In genomic region chr21:38986460-38987395, GRCh38 we compare ENCODE assay signal across 11 cellular contexts.
DNase-seq lines count a peak whose midpoint lies in the region; ATAC-seq and TF ChIP-seq lines count a peak whose summit lies in the region.
"Had no signal": no experiment of that assay in that cellular context is flagged by ENCODE, and none has a peak within 500 bp of the region (broad histone marks: within the 10 kb centered on the region; RNA-seq: fewer than 3 reads in every experiment).

No MANE protein-coding gene starts in this region.

- peaks cover 4% of the 10 kb centered on the region for H3K36me3 Mint-ChIP-seq in T-helper 2 cell treated with Interferon-gamma antibody and Interleukin-4, amounts not matched to agents 5 μg/mL and 100 μg/mL, for 36 hours (ENCODE audit: low read depth)
- H3K36me3 Mint-ChIP-seq in MCF 10A (ENCODE audit: insufficient read depth, unreplicated experiment), result peaks cover 6% of the 10 kb centered on the region
- no peaks in the 10 kb centered on the region for H3K36me3 Mint-ChIP-seq in CD4-positive, alpha-beta T cell (ENCODE audit: low read depth)

- no peaks in the 10 kb centered on the region for H3K9me3 ChIP-seq in Peyer's patch
- no peaks in the 10 kb centered on the region for H3K9me3 ChIP-seq in thyroid gland
- no peaks in the 10 kb centered on the region for H3K9me3 ChIP-seq in CD4-positive, alpha-beta T cell (ENCODE audit: control insufficient read depth, low read length)

- H3K4me3 Mint-ChIP-seq in T-helper 2 cell treated with Interferon-gamma antibody and Interleukin-4, amounts not matched to agents 5 μg/mL and 100 μg/mL, for 36 hours, result peak overlapping the region; percentile 17
- no peak overlapping the region for H3K4me3 Mint-ChIP-seq in MCF 10A (ENCODE audit: unreplicated experiment)
- no peak overlapping the region for H3K4me3 Mint-ChIP-seq in CD4-positive, alpha-beta T cell

- BruUV-seq in MCF 10A (replicated peaks; lab: Mats Ljungman, UMichigan), result no TSS peak

- WGBS in thyroid gland, 2 donors, result 78 to 83% methylated on average over 12 of the region's 12 CpGs

- H3K27ac ChIP-seq in Peyer's patch, result peak overlapping the region in 3 of 4 donors; percentile 1 to 64 (median 60)
- peak overlapping the region; percentile 44 to 81 (median 74) for H3K27ac ChIP-seq in thyroid gland
- no peak overlapping the region for H3K27ac ChIP-seq in CD4-positive, alpha-beta T cell (ENCODE audit: low read depth, low read length)

- peaks cover 4% of the 10 kb centered on the region for H3K9me3 Mint-ChIP-seq in T-helper 2 cell treated with Interferon-gamma antibody and Interleukin-4, amounts not matched to agents 5 μg/mL and 100 μg/mL, for 36 hours
- H3K9me3 Mint-ChIP-seq in MCF 10A (ENCODE audit: unreplicated experiment), result no peaks in the 10 kb centered on the region
- H3K9me3 Mint-ChIP-seq in CD4-positive, alpha-beta T cell, result no peaks in the 10 kb centered on the region

- H3K27me3 Mint-ChIP-seq in T-helper 2 cell treated with Interferon-gamma antibody and Interleukin-4, amounts not matched to agents 5 μg/mL and 100 μg/mL, for 36 hours (ENCODE audit: low read depth), result no peaks in the 10 kb centered on the region
- H3K27me3 Mint-ChIP-seq in MCF 10A (ENCODE audit: insufficient read depth, unreplicated experiment), result no peaks in the 10 kb centered on the region
- H3K27me3 Mint-ChIP-seq in CD4-positive, alpha-beta T cell, result peaks cover 72% of the 10 kb centered on the region

- peaks cover 59% of the 10 kb centered on the region for H3K4me1 Mint-ChIP-seq in T-helper 2 cell treated with Interferon-gamma antibody and Interleukin-4, amounts not matched to agents 5 μg/mL and 100 μg/mL, for 36 hours (ENCODE audit: low read depth)
- H3K4me1 Mint-ChIP-seq in MCF 10A (ENCODE audit: insufficient read depth, unreplicated experiment), result peaks cover 25% of the 10 kb centered on the region
- peaks cover 13% of the 10 kb centered on the region for H3K4me1 Mint-ChIP-seq in CD4-positive, alpha-beta T cell (ENCODE audit: low read depth)

- intact Hi-C loops in thyroid gland (cut with DNase I) (no loop called here), MCF 10A (cut with micrococcal nuclease) (no loop called here)
- intact Hi-C loops in CD4-positive, alpha-beta T cell (cut with DNase I, micrococcal nuclease), result no loop called here

- no peak overlapping the region for H3K4me3 ChIP-seq in Peyer's patch
- H3K4me3 ChIP-seq in thyroid gland (replicated peaks in 1 of 3), result no peak overlapping the region
- H3K4me3 ChIP-seq: GM12878 had no signal

- H3K4me1 ChIP-seq in Peyer's patch, result peaks cover 0 to 24% (median 0%) of the 10 kb centered on the region in 4 donors
- H3K4me1 ChIP-seq in thyroid gland, result peaks cover 48 to 74% of the 10 kb centered on the region in 2 donors

- TF ChIP-seq POLR2A in Peyer's patch (IDR thresholded peaks at IDR 0.05), result no peak
- no peak for TF ChIP-seq POLR2A in thyroid gland (IDR thresholded peaks at IDR 0.05)

- no peaks in the 10 kb centered on the region for H3K27me3 ChIP-seq in Peyer's patch
- no peaks in the 10 kb centered on the region for H3K27me3 ChIP-seq in thyroid gland
- H3K27me3 ChIP-seq in CD4-positive, alpha-beta T cell (ENCODE audit: control insufficient read depth, insufficient read depth, low read length), result peaks cover 70% of the 10 kb centered on the region

- CTCF ChIA-PET in MCF 10A (lab: Yijun Ruan, JAX), result interaction anchor here (0.7 to 1.2 kb wide), 3 partner anchors 8 to 134 kb away, joined by 3 read pairs; no protein-coding TSS in a partner anchor
- CTCF ChIA-PET in CD4-positive, alpha-beta T cell (lab: Charles Lee), result no interaction called here

- DNase-seq in T-helper 2 cell treated with Interferon-gamma antibody and Interleukin-4, amounts not matched to agents 5 μg/mL and 100 μg/mL, for 36 hours (ENCODE audit: low spot score), result no peak
- DNase-seq in T-helper 2 cell (no peak), Peyer's patch (no peak), myocyte (ENCODE audit: low read depth) (peak; percentile 71), thyroid gland (no peak), MCF 10A (ENCODE audit: unreplicated experiment) (no peak), NCI-H1436 (lab: John Stamatoyannopoulos, UW) (no peak)
- no peak for DNase-seq in CD4-positive, alpha-beta T cell
- DNase-seq: activated CD4-positive, CD25-positive, alpha-beta regulatory T cell treated with anti-CD3 and anti-CD28 coated beads, Interleukin-2, amount 50 U/mL, for 72 hours; trophoblast cell had no signal

- H3K36me3 ChIP-seq in Peyer's patch (no peaks in the 10 kb centered on the region), thyroid gland (no peaks in the 10 kb centered on the region)

- no peak for ATAC-seq in CD4-positive, alpha-beta T cell (ENCODE audit: poor library complexity)

- POLR2A ChIA-PET in MCF 10A (lab: Yijun Ruan, JAX), result interaction anchor here (0.7 to 1.5 kb wide), 7 partner anchors 20 to 179 kb away, joined by 3 to 6 read pairs (median 3); no protein-coding TSS in a partner anchor
- POLR2A ChIA-PET in CD4-positive, alpha-beta T cell (lab: Charles Lee), result no interaction called here

- TF ChIP-seq CTCF in Peyer's patch (IDR thresholded peaks at IDR 0.05) (no peak), thyroid gland (IDR thresholded peaks at IDR 0.05) (no peak), MCF 10A (IDR thresholded peaks at IDR 0.05; ENCODE audit: unreplicated experiment) (no peak)
- TF ChIP-seq CTCF in CD4-positive, alpha-beta T cell (IDR thresholded peaks at IDR 0.05), result no peak

- peak overlapping the region; percentile 95 for H3K27ac Mint-ChIP-seq in T-helper 2 cell treated with Interferon-gamma antibody and Interleukin-4, amounts not matched to agents 5 μg/mL and 100 μg/mL, for 36 hours
- no peak overlapping the region for H3K27ac Mint-ChIP-seq in MCF 10A (ENCODE audit: low read depth, unreplicated experiment)
- no peak overlapping the region for H3K27ac Mint-ChIP-seq in CD4-positive, alpha-beta T cell
